1 cellular context compared by ENCODE assay signal in the genomic region with DNA sequence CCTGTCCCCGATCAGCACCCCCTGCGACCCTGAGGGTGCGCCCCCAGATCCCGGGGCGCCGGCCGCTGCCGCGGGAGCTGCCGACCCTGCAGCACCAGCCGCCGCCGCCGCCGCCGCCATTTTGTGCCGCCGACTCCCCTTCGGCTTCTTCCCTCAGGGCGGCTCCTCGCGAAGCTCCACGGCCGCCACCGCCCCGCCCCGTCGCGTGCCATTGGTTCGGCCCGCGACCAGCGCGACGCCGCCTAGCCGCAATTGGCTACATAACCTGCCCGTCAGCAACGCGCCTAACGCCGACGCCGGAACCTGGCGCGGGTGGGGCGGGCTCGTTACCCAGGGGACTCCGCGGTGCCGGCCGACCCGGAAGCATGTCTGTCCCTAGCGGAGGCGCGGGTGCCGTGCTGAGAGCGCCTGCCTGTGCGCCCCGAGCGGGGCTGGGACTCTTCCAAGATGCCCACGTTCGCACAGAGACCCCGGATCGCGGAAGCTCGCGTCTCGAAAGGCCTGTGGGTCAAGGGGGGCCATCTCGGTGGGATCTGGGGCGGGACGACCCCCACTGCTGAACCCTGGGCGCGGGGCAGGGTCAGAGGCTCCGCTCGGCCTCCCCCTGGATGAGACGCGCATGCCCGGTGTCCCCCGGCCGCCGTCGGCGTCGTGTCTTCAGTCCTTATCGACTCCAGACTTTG.
TF ChIP-seq lines count a peak whose summit lies in the region.

A gene (minus strand): TSS at position 149 of the 683 bp plus-strand sequence. CDS start 29 bp downstream, at position 120.

TF ChIP-seq in HEK293, 187 proteins besides CTCF, POLR2A, EP300 and RAD21 (continued from another document and continues in another):
- TF ChIP-seq, protein P1, sequence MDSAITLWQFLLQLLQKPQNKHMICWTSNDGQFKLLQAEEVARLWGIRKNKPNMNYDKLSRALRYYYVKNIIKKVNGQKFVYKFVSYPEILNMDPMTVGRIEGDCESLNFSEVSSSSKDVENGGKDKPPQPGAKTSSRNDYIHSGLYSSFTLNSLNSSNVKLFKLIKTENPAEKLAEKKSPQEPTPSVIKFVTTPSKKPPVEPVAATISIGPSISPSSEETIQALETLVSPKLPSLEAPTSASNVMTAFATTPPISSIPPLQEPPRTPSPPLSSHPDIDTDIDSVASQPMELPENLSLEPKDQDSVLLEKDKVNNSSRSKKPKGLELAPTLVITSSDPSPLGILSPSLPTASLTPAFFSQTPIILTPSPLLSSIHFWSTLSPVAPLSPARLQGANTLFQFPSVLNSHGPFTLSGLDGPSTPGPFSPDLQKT (IDR thresholded peaks at IDR 0.05; ENCODE audit: borderline replicate concordance, low read depth, low read length) = peak; percentile 82; the same call in 1 of the 2 replicates
- TF ChIP-seq ZNF626 (tag by site-specific recombination; IDR thresholded peaks at IDR 0.05) (no peak), ZNF747 (tag by site-specific recombination; IDR thresholded peaks at IDR 0.05) (no peak), ZNF571 (tag by site-specific recombination; IDR thresholded peaks at IDR 0.05) (no peak), MZF1 (tag by site-specific recombination; IDR thresholded peaks at IDR 0.05; ENCODE audit: borderline replicate concordance) (no peak), ZNF514 (tag by site-specific recombination; IDR thresholded peaks at IDR 0.05) (no peak), GLI2 (tag by site-specific recombination; IDR thresholded peaks at IDR 0.05; ENCODE audit: borderline replicate concordance, low read depth) (no peak), ZNF837 (tag by site-specific recombination; IDR thresholded peaks at IDR 0.05) (no peak), ZNF555 (tag by site-specific recombination; conservative IDR thresholded peaks at IDR 0.05) (no peak), GLIS1 (tag by site-specific recombination; IDR thresholded peaks at IDR 0.05) (peak; percentile 60), ZNF211 (tag by site-specific recombination; IDR thresholded peaks at IDR 0.05; ENCODE audit: low read depth) (no peak), ZNF600 (tag by site-specific recombination; IDR thresholded peaks at IDR 0.05) (no peak), ZNF585B (tag by site-specific recombination; IDR thresholded peaks at IDR 0.05) (no peak), ZNF391 (tag by site-specific recombination; IDR thresholded peaks at IDR 0.05; ENCODE audit: borderline replicate concordance, low read depth) (no peak), ZNF664 (tag by site-specific recombination; IDR thresholded peaks at IDR 0.05) (no peak), ZNF175 (tag by site-specific recombination; IDR thresholded peaks at IDR 0.05) (no peak), ZNF311 (tag by site-specific recombination; IDR thresholded peaks at IDR 0.05; ENCODE audit: borderline replicate concordance) (no peak), ZNF76 (tag by site-specific recombination; IDR thresholded peaks at IDR 0.05; ENCODE audit: borderline replicate concordance, low read depth) (peak; percentile 95), SETDB1 (IDR thresholded peaks at IDR 0.05; ENCODE audit: insufficient read length, low read length) (no peak), ZNF248 (tag by site-specific recombination; IDR thresholded peaks at IDR 0.05) (no peak), ZNF404 (tag by site-specific recombination; IDR thresholded peaks at IDR 0.05) (no peak), ZNF501 (tag by site-specific recombination; IDR thresholded peaks at IDR 0.05) (peak; percentile 63), ZNF19 (tag by site-specific recombination; IDR thresholded peaks at IDR 0.05; ENCODE audit: low read depth) (no peak), ZNF239 (tag by site-specific recombination; IDR thresholded peaks at IDR 0.05) (0 out of 2 replicates have a peak, but pooled peaks have one; percentile 16), ZNF549 (tag by site-specific recombination; IDR thresholded peaks at IDR 0.05) (no peak), ZNF768 (tag by site-specific recombination; IDR thresholded peaks at IDR 0.05) (no peak; the same call in 1 of the 2 replicates), ZNF416 (tag by site-specific recombination; IDR thresholded peaks at IDR 0.05) (no peak), SP7 (tag by site-specific recombination; IDR thresholded peaks at IDR 0.05) (peak; percentile 66; the same call in 1 of the 2 replicates), OSR2 (tag by site-specific recombination; IDR thresholded peaks at IDR 0.05) (no peak), ZSCAN30 (tag by site-specific recombination; IDR thresholded peaks at IDR 0.05) (peak; percentile 50; the same call in 1 of the 2 replicates), ZNF792 (tag by site-specific recombination; IDR thresholded peaks at IDR 0.05) (no peak), EGR2 (tag by site-specific recombination; IDR thresholded peaks at IDR 0.05; ENCODE audit: low read depth) (peak; percentile 62)
- TF ChIP-seq, protein P2, sequence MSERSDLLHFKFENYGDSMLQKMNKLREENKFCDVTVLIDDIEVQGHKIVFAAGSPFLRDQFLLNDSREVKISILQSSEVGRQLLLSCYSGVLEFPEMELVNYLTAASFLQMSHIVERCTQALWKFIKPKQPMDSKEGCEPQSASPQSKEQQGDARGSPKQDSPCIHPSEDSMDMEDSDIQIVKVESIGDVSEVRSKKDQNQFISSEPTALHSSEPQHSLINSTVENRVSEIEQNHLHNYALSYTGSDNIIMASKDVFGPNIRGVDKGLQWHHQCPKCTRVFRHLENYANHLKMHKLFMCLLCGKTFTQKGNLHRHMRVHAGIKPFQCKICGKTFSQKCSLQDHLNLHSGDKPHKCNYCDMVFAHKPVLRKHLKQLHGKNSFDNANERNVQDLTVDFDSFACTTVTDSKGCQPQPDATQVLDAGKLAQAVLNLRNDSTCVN (tag by site-specific recombination; optimal IDR thresholded peaks at IDR 0.05) = peak; percentile 97
- TF ChIP-seq, protein P3, sequence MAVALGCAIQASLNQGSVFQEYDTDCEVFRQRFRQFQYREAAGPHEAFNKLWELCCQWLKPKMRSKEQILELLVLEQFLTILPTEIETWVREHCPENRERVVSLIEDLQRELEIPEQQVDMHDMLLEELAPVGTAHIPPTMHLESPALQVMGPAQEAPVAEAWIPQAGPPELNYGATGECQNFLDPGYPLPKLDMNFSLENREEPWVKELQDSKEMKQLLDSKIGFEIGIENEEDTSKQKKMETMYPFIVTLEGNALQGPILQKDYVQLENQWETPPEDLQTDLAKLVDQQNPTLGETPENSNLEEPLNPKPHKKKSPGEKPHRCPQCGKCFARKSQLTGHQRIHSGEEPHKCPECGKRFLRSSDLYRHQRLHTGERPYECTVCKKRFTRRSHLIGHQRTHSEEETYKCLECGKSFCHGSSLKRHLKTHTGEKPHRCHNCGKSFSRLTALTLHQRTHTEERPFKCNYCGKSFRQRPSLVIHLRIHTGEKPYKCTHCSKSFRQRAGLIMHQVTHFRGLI (tag by site-specific recombination; IDR thresholded peaks at IDR 0.05) = peak; percentile 84
- TF ChIP-seq, protein P4, sequence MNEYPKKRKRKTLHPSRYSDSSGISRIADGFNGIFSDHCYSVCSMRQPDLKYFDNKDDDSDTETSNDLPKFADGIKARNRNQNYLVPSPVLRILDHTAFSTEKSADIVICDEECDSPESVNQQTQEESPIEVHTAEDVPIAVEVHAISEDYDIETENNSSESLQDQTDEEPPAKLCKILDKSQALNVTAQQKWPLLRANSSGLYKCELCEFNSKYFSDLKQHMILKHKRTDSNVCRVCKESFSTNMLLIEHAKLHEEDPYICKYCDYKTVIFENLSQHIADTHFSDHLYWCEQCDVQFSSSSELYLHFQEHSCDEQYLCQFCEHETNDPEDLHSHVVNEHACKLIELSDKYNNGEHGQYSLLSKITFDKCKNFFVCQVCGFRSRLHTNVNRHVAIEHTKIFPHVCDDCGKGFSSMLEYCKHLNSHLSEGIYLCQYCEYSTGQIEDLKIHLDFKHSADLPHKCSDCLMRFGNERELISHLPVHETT (tag by site-specific recombination; IDR thresholded peaks at IDR 0.05) = no peak
- TF ChIP-seq, protein P5, sequence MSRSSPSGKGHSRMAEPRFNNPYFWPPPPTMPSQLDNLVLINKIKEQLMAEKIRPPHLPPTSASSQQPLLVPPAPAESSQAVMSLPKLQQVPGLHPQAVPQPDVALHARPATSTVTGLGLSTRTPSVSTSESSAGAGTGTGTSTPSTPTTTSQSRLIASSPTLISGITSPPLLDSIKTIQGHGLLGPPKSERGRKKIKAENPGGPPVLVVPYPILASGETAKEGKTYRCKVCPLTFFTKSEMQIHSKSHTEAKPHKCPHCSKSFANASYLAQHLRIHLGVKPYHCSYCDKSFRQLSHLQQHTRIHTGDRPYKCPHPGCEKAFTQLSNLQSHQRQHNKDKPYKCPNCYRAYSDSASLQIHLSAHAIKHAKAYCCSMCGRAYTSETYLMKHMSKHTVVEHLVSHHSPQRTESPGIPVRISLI (tag by site-specific recombination; IDR thresholded peaks at IDR 0.05) = no peak
- TF ChIP-seq, protein P6, sequence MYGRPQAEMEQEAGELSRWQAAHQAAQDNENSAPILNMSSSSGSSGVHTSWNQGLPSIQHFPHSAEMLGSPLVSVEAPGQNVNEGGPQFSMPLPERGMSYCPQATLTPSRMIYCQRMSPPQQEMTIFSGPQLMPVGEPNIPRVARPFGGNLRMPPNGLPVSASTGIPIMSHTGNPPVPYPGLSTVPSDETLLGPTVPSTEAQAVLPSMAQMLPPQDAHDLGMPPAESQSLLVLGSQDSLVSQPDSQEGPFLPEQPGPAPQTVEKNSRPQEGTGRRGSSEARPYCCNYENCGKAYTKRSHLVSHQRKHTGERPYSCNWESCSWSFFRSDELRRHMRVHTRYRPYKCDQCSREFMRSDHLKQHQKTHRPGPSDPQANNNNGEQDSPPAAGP (tag by site-specific recombination; IDR thresholded peaks at IDR 0.05) = no peak
- TF ChIP-seq, protein P7, sequence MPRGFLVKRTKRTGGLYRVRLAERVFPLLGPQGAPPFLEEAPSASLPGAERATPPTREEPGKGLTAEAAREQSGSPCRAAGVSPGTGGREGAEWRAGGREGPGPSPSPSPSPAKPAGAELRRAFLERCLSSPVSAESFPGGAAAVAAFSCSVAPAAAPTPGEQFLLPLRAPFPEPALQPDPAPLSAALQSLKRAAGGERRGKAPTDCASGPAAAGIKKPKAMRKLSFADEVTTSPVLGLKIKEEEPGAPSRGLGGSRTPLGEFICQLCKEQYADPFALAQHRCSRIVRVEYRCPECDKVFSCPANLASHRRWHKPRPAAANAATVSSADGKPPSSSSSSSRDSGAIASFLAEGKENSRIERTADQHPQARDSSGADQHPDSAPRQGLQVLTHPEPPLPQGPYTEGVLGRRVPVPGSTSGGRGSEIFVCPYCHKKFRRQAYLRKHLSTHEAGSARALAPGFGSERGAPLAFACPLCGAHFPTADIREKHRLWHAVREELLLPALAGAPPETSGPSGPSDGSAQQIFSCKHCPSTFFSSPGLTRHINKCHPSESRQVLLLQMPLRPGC (tag by site-specific recombination; IDR thresholded peaks at IDR 0.05) = no peak; the same call in 1 of the 2 replicates
- TF ChIP-seq, protein P8, sequence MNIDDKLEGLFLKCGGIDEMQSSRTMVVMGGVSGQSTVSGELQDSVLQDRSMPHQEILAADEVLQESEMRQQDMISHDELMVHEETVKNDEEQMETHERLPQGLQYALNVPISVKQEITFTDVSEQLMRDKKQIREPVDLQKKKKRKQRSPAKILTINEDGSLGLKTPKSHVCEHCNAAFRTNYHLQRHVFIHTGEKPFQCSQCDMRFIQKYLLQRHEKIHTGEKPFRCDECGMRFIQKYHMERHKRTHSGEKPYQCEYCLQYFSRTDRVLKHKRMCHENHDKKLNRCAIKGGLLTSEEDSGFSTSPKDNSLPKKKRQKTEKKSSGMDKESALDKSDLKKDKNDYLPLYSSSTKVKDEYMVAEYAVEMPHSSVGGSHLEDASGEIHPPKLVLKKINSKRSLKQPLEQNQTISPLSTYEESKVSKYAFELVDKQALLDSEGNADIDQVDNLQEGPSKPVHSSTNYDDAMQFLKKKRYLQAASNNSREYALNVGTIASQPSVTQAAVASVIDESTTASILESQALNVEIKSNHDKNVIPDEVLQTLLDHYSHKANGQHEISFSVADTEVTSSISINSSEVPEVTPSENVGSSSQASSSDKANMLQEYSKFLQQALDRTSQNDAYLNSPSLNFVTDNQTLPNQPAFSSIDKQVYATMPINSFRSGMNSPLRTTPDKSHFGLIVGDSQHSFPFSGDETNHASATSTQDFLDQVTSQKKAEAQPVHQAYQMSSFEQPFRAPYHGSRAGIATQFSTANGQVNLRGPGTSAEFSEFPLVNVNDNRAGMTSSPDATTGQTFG (tag by site-specific recombination; IDR thresholded peaks at IDR 0.05; ENCODE audit: borderline replicate concordance) = no peak
- TF ChIP-seq, protein P9, sequence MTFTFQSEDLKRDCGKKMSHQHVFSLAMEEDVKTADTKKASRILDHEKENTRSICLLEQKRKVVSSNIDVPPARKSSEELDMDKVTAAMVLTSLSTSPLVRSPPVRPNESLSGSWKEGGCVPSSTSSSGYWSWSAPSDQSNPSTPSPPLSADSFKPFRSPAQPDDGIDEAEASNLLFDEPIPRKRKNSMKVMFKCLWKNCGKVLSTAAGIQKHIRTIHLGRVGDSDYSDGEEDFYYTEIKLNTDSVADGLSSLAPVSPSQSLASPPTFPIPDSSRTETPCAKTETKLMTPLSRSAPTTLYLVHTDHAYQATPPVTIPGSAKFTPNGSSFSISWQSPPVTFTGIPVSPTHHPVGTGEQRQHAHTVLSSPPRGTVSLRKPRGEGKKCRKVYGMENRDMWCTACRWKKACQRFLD (tag by site-specific recombination; IDR thresholded peaks at IDR 0.05) = no peak
